16 cellular contexts compared by ENCODE assay signal in genomic region chr2:204828191-204828590, GRCh38.
"Had no signal": no experiment of that assay in that cellular context is flagged by ENCODE, and none has a peak within 500 bp of the region (broad histone marks: within the 10 kb centered on the region; RNA-seq: fewer than 3 reads in every experiment).

No MANE protein-coding gene starts in this region.

- H3K27me3 Mint-ChIP-seq: type B pancreatic cell had no signal

- H3K27ac Mint-ChIP-seq: endodermal cell; naive thymus-derived CD4-positive, alpha-beta T cell; type B pancreatic cell had no signal

- H3K4me3 ChIP-seq: colonic mucosa, heart right ventricle, smooth muscle cell, suprapubic skin, thyroid gland, uterus had no signal

- H3K36me3 Mint-ChIP-seq: naive thymus-derived CD4-positive, alpha-beta T cell; type B pancreatic cell had no signal

- H3K4me3 Mint-ChIP-seq: endodermal cell; naive thymus-derived CD4-positive, alpha-beta T cell; neural crest cell; type B pancreatic cell had no signal

- H3K9me3 Mint-ChIP-seq: type B pancreatic cell had no signal

- DNase-seq: colonic mucosa; endodermal cell; heart right ventricle; hypothalamus; left cardiac atrium; naive thymus-derived CD4-positive, alpha-beta T cell; posterior cingulate gyrus; right cardiac atrium; stimulated activated CD4-positive, alpha-beta T cell treated with anti-CD3 and anti-CD28 coated beads, Interleukin-2, amount 100 ng/mL, for 48 hours; stimulated activated naive CD8-positive, alpha-beta T cell treated with anti-CD3 and anti-CD28 coated beads, Interleukin-15, Interleukin-2, amounts not matched to agents 100 U/mL and 50 U/mL, for 24 hours; uterus had no signal

- H3K4me1 Mint-ChIP-seq: endodermal cell had no signal

- ATAC-seq: heart right ventricle; left cardiac atrium; naive thymus-derived CD4-positive, alpha-beta T cell; right cardiac atrium; stimulated activated naive CD8-positive, alpha-beta T cell treated with anti-CD3 and anti-CD28 coated beads, Interleukin-15, Interleukin-2, amounts not matched to agents 100 U/mL and 50 U/mL, for 24 hours had no signal
